In genomic region chr3:112149136-112149535, GRCh38 we compare ENCODE assay signal across 27 cellular contexts. TPM values are rescaled to one million over a fixed set of nuclear protein-coding genes. Genes with fewer than 3 reads are reported as not detected.
DNase-seq lines count a peak whose midpoint lies in the region; ATAC-seq and TF ChIP-seq lines count a peak whose summit lies in the region.
"Had no signal": no experiment of that assay in that cellular context is flagged by ENCODE, and none has a peak within 500 bp of the region (broad histone marks: within the 10 kb centered on the region; RNA-seq: fewer than 3 reads in every experiment).

No MANE protein-coding gene starts in this region.

- ATAC-seq in RWPE2 (ENCODE audit: low read depth) (peak; percentile 86), HG03095 (IDR thresholded peaks at IDR 0.05; ENCODE audit: unreplicated experiment) (no peak)
- ATAC-seq: Panc1 had no signal

- peaks cover 9% of the 10 kb centered on the region for H3K4me1 Mint-ChIP-seq in HFFc6 (ENCODE audit: low read depth)
- H3K4me1 Mint-ChIP-seq: CD14-positive monocyte; CD8-positive, alpha-beta memory T cell had no signal

- peaks cover 42% of the 10 kb centered on the region for H3K36me3 Mint-ChIP-seq in HFFc6 (ENCODE audit: low read depth)
- H3K36me3 Mint-ChIP-seq: CD14-positive monocyte had no signal

- H3K27ac ChIP-seq in RWPE2 (ENCODE audit: poor library complexity, severe bottlenecking) (peak overlapping the region; percentile 40), esophagus (ENCODE audit: low read depth in 2 of 2, low read length in 1 of 2) (peak overlapping the region; percentile 63 to 74), prostate gland (no peak overlapping the region)
- H3K27ac ChIP-seq: SK-N-MC had no signal

- 56 to 80% methylated on average over 1 of the region's 1 CpG for WGBS in esophagus, 2 donors
- WGBS in prostate gland, result 85% methylated on average over 1 of the region's 1 CpG

- H3K4me3 ChIP-seq in RWPE2 (ENCODE audit: severe bottlenecking), result no peak overlapping the region
- no peak overlapping the region for H3K4me3 ChIP-seq in esophagus (ENCODE audit: low read depth in 1 of 2, low read length in 2 of 2)
- no peak overlapping the region for H3K4me3 ChIP-seq in prostate gland
- H3K4me3 ChIP-seq: SK-N-MC had no signal

- no peak overlapping the region for H3K4me3 Mint-ChIP-seq in HFFc6
- H3K4me3 Mint-ChIP-seq: CD14-positive monocyte; CD8-positive, alpha-beta memory T cell had no signal

- no peak for TF ChIP-seq POLR2A in prostate gland (IDR thresholded peaks at IDR 0.05)

- H3K27me3 Mint-ChIP-seq in HFFc6 (ENCODE audit: insufficient read depth), result no peaks in the 10 kb centered on the region; the same call in 1 of the 2 replicates

- peaks cover 22% of the 10 kb centered on the region for H3K9me3 Mint-ChIP-seq in HFFc6

- DNase-seq in HFFc6 (no peak), RWPE2 (ENCODE audit: low spot score) (peak; percentile 68), kidney tubule cell (ENCODE audit: low spot score) (peak; percentile 37), prostate gland (ENCODE audit: low spot score) (no peak), amygdala (lab: John Stamatoyannopoulos, UW) (no peak), Kasumi-1 (lab: John Stamatoyannopoulos, UW) (no peak)
- DNase-seq: BE2C; CD8-positive, alpha-beta memory T cell; DMS 273 treated with DMSO at 0.1 percent for 48 hours; DMS79; IMR-90; KG1; NCI-H1092; NCI-H1436; NCI-H187; NCI-H2081 treated with DMSO at 0.1 percent for 48 hours; NCI-H2171; NCI-H226; NCI-H510A; NCI-H69; SIG-M5 had no signal

- H3K9me3 ChIP-seq in RWPE2 (ENCODE audit: severe bottlenecking) (peaks cover 6% of the 10 kb centered on the region), esophagus (ENCODE audit: control insufficient read depth in 2 of 2, insufficient read depth in 1 of 2, low read depth in 1 of 2, low read length in 1 of 2) (peaks cover 0 to 11% of the 10 kb centered on the region in 2 donors), prostate gland (no peaks in the 10 kb centered on the region)
- H3K9me3 ChIP-seq: BE2C had no signal

- H3K4me1 ChIP-seq in RWPE2 (ENCODE audit: insufficient read depth, poor library complexity, severe bottlenecking) (no peaks in the 10 kb centered on the region), esophagus (ENCODE audit: control insufficient read depth in 2 of 2, insufficient read depth in 2 of 2, low read length in 1 of 2) (peaks cover 0 to 8% of the 10 kb centered on the region in 2 donors), prostate gland (replicated peaks) (no peaks in the 10 kb centered on the region)
- H3K4me1 ChIP-seq: BE2C had no signal

- intact Hi-C loops in prostate gland (cut with DNase I), result no loop called here

- TF ChIP-seq CTCF in HFFc6 (IDR thresholded peaks at IDR 0.05) (no peak), RWPE2 (IDR thresholded peaks at IDR 0.05; ENCODE audit: poor library complexity, severe bottlenecking) (no peak), prostate gland (IDR thresholded peaks at IDR 0.05) (no peak)

- H3K36me3 ChIP-seq in RWPE2 (ENCODE audit: low read depth) (no peaks in the 10 kb centered on the region), esophagus (ENCODE audit: control insufficient read depth in 2 of 2, insufficient read depth in 2 of 2, low read length in 1 of 2) (no peaks in the 10 kb centered on the region), prostate gland (no peaks in the 10 kb centered on the region)
- H3K36me3 ChIP-seq: BE2C had no signal

- H3K27ac Mint-ChIP-seq in HFFc6, result peak overlapping the region; percentile 53; the same call in 1 of the 2 replicates
- H3K27ac Mint-ChIP-seq: CD14-positive monocyte; CD8-positive, alpha-beta memory T cell had no signal

- H3K27me3 ChIP-seq in RWPE2 (ENCODE audit: insufficient read depth, poor library complexity, severe bottlenecking) (no peaks in the 10 kb centered on the region), esophagus (ENCODE audit: control insufficient read depth in 1 of 2, insufficient read depth in 2 of 2, low read length in 2 of 2) (no peaks in the 10 kb centered on the region), prostate gland (replicated peaks; ENCODE audit: insufficient read depth) (no peaks in the 10 kb centered on the region)
- H3K27me3 ChIP-seq: BE2C had no signal

RNA-seq across cellular contexts. Expression of gene GCSAM, which starts 16.1 kb away (rescaled TPM):
- not detected for total RNA-seq in HFFc6 (2021; fragmentation: NEBNext Ultra II Directional; extraction: Animal tissue kit (Norgen Biotek cat#: 25700))
- polyA plus RNA-seq in esophagus, result under 1 TPM; 0.66 to 0.90 TPM
- total RNA-seq in prostate gland, result 1 to 10 TPM in 1 of 2 donors, not detected in 1; 1.4 TPM
- total RNA-seq: A673, IMR-90 had no signal
- polyA plus RNA-seq: IMR-90 had no signal

Comparison
In these comparisons a context has a peak if more than half of its experiments do, and no peak if none do; other contexts are left out.
1. DNase-seq: peak in RWPE2 (single experiment) and kidney tubule cell (single experiment); none in HFFc6 (single experiment), prostate gland (single experiment), amygdala (0 of 56) and Kasumi-1 (0 of 2).
2. H3K27ac ChIP-seq: peak in RWPE2 (single experiment) and esophagus (2 of 2); none in prostate gland (0 of 2).